ENCODE assay signal across 13 cellular contexts in the genomic region with DNA sequence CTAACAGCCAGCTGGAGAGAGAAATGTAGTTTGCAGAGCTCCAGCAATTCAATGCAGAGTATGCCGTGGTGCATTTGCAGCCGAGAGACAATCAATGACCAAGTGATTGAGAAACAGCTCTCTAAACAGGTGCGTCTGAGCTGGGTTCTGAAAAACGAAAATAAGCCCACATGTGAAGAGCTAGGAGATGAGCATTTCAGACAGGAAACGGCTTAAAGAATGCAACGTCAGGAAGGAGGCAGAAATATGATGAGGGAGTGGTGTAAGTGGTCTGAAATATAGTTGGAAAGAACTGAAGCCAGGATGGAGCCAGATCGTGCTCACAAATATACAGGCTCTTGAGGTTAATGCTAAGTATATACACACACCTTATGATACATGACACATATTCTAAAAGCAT. TPM values are rescaled to one million over a fixed set of nuclear protein-coding genes. Genes with fewer than 3 reads are reported as not detected.
A peak's percentile ranks its signal among the peaks of the same experiment; 100 is the strongest.
DNase-seq lines count a peak whose midpoint lies in the region; ATAC-seq, FAIRE-seq and TF ChIP-seq lines count a peak whose summit lies in the region.
"Had no signal": no experiment of that assay in that cellular context is flagged by ENCODE, and none has a peak within 500 bp of the region (broad histone marks: within the 10 kb centered on the region; RNA-seq: fewer than 3 reads in every experiment).

No MANE protein-coding gene starts in this region.

- TF ChIP-seq CTCF in DND-41 (IDR thresholded peaks at IDR 0.05; ENCODE audit: borderline replicate concordance, extremely low read depth, low read length, poor library complexity, severe bottlenecking) (no peak), RWPE2 (IDR thresholded peaks at IDR 0.05; ENCODE audit: poor library complexity, severe bottlenecking) (no peak), HepG2 (CRISPR knock-in tag; IDR thresholded peaks at IDR 0.05) (no peak), omental fat pad (IDR thresholded peaks at IDR 0.05) (no peak), thyroid gland (IDR thresholded peaks at IDR 0.05) (no peak), CD14-positive monocyte (IDR thresholded peaks at IDR 0.05) (no peak)

- H3K9me3 Mint-ChIP-seq in CD14-positive monocyte = peaks cover 0 to 2% (median 0%) of the 10 kb centered on the region in 7 donors

- peaks cover 2 to 7% (median 2%) of the 10 kb centered on the region in 3 donors for H3K27me3 Mint-ChIP-seq in CD14-positive monocyte (ENCODE audit: low read depth in 3 of 3)

- no peaks in the 10 kb centered on the region for H3K36me3 ChIP-seq in DND-41 (ENCODE audit: insufficient read depth, low read length)
- H3K36me3 ChIP-seq in RWPE2 (ENCODE audit: low read depth) = no peaks in the 10 kb centered on the region
- no peaks in the 10 kb centered on the region for H3K36me3 ChIP-seq in HepG2 (replicated peaks in 1 of 2; ENCODE audit: control insufficient read depth in 1 of 2, insufficient read depth in 2 of 2, low read length in 2 of 2)
- no peaks in the 10 kb centered on the region for H3K36me3 ChIP-seq in thyroid gland
- H3K36me3 ChIP-seq: stomach had no signal

- DNase-seq in DND-41 = peak; percentile 67
- DNase-seq in RWPE2 (ENCODE audit: low spot score) = no peak
- no peak for DNase-seq in HepG2 (ENCODE audit: low spot score)
- DNase-seq in omental fat pad (ENCODE audit: low spot score) = no peak
- DNase-seq in thyroid gland = no peak
- no peak for DNase-seq in CD14-positive monocyte (ENCODE audit: low spot score)
- DNase-seq: Kasumi-1; NCI-H2171; psoas muscle; stimulated activated CD4-positive, alpha-beta T cell treated with anti-CD3 and anti-CD28 coated beads, Interleukin-4, amount 100 ng/mL, for 1 hour; stomach had no signal

- no TSS peak for BruUV-seq in HepG2 (replicated peaks; lab: Mats Ljungman, UMichigan)

- FAIRE-seq in HepG2 (lab: Jason Lieb, UNC) = no peak

- H3K27me3 ChIP-seq in DND-41 (ENCODE audit: insufficient read depth, low read length, poor library complexity) = no peaks in the 10 kb centered on the region
- no peaks in the 10 kb centered on the region for H3K27me3 ChIP-seq in RWPE2 (ENCODE audit: insufficient read depth, poor library complexity, severe bottlenecking)
- no peaks in the 10 kb centered on the region for H3K27me3 ChIP-seq in HepG2 (ENCODE audit: control insufficient read depth in 1 of 2, insufficient read depth in 2 of 2, low read length in 2 of 2)
- no peaks in the 10 kb centered on the region for H3K27me3 ChIP-seq in thyroid gland
- H3K27me3 ChIP-seq: stomach had no signal

- no peak overlapping the region for H3K27ac Mint-ChIP-seq in CD14-positive monocyte

- H2AFZ ChIP-seq in DND-41 (ENCODE audit: low read depth, low read length) (peak overlapping the region; percentile 71), HepG2 (ENCODE audit: low read length) (no peak overlapping the region)

- no peaks in the 10 kb centered on the region for H3K9me3 ChIP-seq in DND-41 (ENCODE audit: insufficient read depth, low read length, severe bottlenecking)
- H3K9me3 ChIP-seq in RWPE2 (ENCODE audit: severe bottlenecking) = no peaks in the 10 kb centered on the region
- no peaks in the 10 kb centered on the region for H3K9me3 ChIP-seq in HepG2 (ENCODE audit: low read length)
- H3K9me3 ChIP-seq in thyroid gland = no peaks in the 10 kb centered on the region
- H3K9me3 ChIP-seq: psoas muscle, stomach had no signal

- in situ Hi-C loops in HepG2 (cut with HindIII; ENCODE audit: extremely low pct_ligation_motif_present, low pct_unique_long_range_greater_than_20kb) = no loop called here

- CTCF ChIA-PET in HepG2 (lab: Yijun Ruan, JAX; ENCODE audit: low intra/inter-chr PET ratio, low total read pairs) = no interaction called here

- intact Hi-C loops in HepG2 (cut with micrococcal nuclease; ENCODE audit: unreplicated experiment) (loop anchor here (2.0 kb wide), 1 partner anchor 508 kb away; no protein-coding TSS in a partner anchor), thyroid gland (cut with DNase I) (no loop called here), CD14-positive monocyte (cut with micrococcal nuclease) (no loop called here)

- H3K4me3 ChIP-seq in DND-41 (ENCODE audit: low read depth in 1 of 2, low read length in 2 of 2) = peak overlapping the region in 1 of 2 experiments; percentile 43; a peak in 2 of 4 replicates
- no peak overlapping the region for H3K4me3 ChIP-seq in RWPE2 (ENCODE audit: severe bottlenecking)
- H3K4me3 ChIP-seq in HepG2 (replicated peaks in 1 of 3; ENCODE audit: insufficient read depth in 1 of 3, low read depth in 2 of 3, low read length in 3 of 3) = peak overlapping the region in 2 of 3 experiments; percentile 11 to 14; a peak in 1 of 6 replicates
- H3K4me3 ChIP-seq in thyroid gland (replicated peaks in 1 of 3) = no peak overlapping the region
- H3K4me3 ChIP-seq: psoas muscle, stomach had no signal

- TF ChIP-seq RAD21 in HepG2 (CRISPR knock-in tag; IDR thresholded peaks at IDR 0.05) = no peak

- no peak overlapping the region for H3K4me3 Mint-ChIP-seq in CD14-positive monocyte

- H3K79me2 ChIP-seq in DND-41 (ENCODE audit: insufficient read depth, low read length) (no peaks in the 10 kb centered on the region), HepG2 (ENCODE audit: insufficient read depth, low read length) (no peaks in the 10 kb centered on the region)

- no peaks in the 10 kb centered on the region for H4K20me1 ChIP-seq in DND-41 (ENCODE audit: insufficient read depth, low read length)
- H4K20me1 ChIP-seq in HepG2 (ENCODE audit: insufficient read depth, low read length) = no peaks in the 10 kb centered on the region

- H3K4me1 ChIP-seq in DND-41 (ENCODE audit: insufficient read depth, low read length) (peaks cover 25% of the 10 kb centered on the region), RWPE2 (ENCODE audit: insufficient read depth, poor library complexity, severe bottlenecking) (peaks cover 28% of the 10 kb centered on the region), HepG2 (ENCODE audit: insufficient read depth, low read length) (peaks cover 22% of the 10 kb centered on the region), thyroid gland (no peaks in the 10 kb centered on the region)
- H3K4me1 ChIP-seq: psoas muscle had no signal

- TF ChIP-seq POLR2A in HepG2 (IDR thresholded peaks at IDR 0.05; ENCODE audit: insufficient read depth in 1 of 2, low read depth in 2 of 2, low read length in 2 of 2) (no peak), thyroid gland (IDR thresholded peaks at IDR 0.05) (no peak)

- peaks cover 6% of the 10 kb centered on the region for H3K4me1 Mint-ChIP-seq in CD14-positive monocyte

- 3% methylated on average over 7 of the region's 7 CpGs for WGBS in HepG2 (ENCODE audit: low lambda C conversion rate)
- 74 to 80% methylated on average over 7 of the region's 7 CpGs for WGBS in thyroid gland, 2 donors

- POLR2A ChIA-PET in HepG2 (lab: Yijun Ruan, JAX) = interaction anchor here (1.4 kb wide), 1 partner anchor 75 kb away, joined by 3 read pairs; no protein-coding TSS in a partner anchor

- no peaks in the 10 kb centered on the region for H3K36me3 Mint-ChIP-seq in CD14-positive monocyte

- H3K4me2 ChIP-seq in DND-41 (ENCODE audit: insufficient read depth, low read length) = peak overlapping the region; percentile 61
- peak overlapping the region; percentile 67 for H3K4me2 ChIP-seq in HepG2 (ENCODE audit: low read depth, low read length)

- TF ChIP-seq EP300 in HepG2 (IDR thresholded peaks at IDR 0.05; ENCODE audit: low read depth in 2 of 2, low read length in 2 of 2) = no peak
- TF ChIP-seq EP300 in HepG2 (CRISPR knock-in tag; IDR thresholded peaks at IDR 0.05; ENCODE audit: borderline replicate concordance) = no peak

- H3K27ac ChIP-seq in DND-41 (ENCODE audit: low read length) = peak overlapping the region; percentile 76
- H3K27ac ChIP-seq in RWPE2 (ENCODE audit: poor library complexity, severe bottlenecking) = peak overlapping the region; percentile 39
- H3K27ac ChIP-seq in HepG2 (ENCODE audit: extremely low read length, insufficient read depth, low read length) = no peak overlapping the region
- no peak overlapping the region for H3K27ac ChIP-seq in thyroid gland
- H3K27ac ChIP-seq: psoas muscle, stomach had no signal

- peak overlapping the region; percentile 44 for H3K9ac ChIP-seq in DND-41 (ENCODE audit: low read depth, low read length)
- H3K9ac ChIP-seq in HepG2 (ENCODE audit: insufficient read depth, low read depth, low read length) = peak overlapping the region; percentile 21; the same call in 1 of the 2 replicates

- ATAC-seq in DND-41 (ENCODE audit: insufficient read depth, low read depth) (peak; percentile 93), GM19395 (IDR thresholded peaks at IDR 0.05; ENCODE audit: unreplicated experiment) (peak; percentile 77), RWPE2 (ENCODE audit: low read depth) (peak; percentile 17), HepG2 (peak; percentile 63), omental fat pad (ENCODE audit: low FRiP score) (no peak)

RNA-seq across cellular contexts. Expression of gene GARIN2, which starts 2.5 kb away (rescaled TPM):
- total RNA-seq in HepG2 (2016; rRNA removed; fragmentation: Illumina TruSeq; extraction: Trizol) = 0.18 TPM in 1 of 2 replicates, not detected in the other
- total RNA-seq in HepG2 (2016; cell fraction: cytosol; rRNA removed; fragmentation: Illumina TruSeq; extraction: Trizol; ENCODE audit: low read depth) = not detected in 2 replicates
- total RNA-seq in HepG2 (2016; cell fraction: insoluble cytoplasmic fraction; rRNA removed; fragmentation: Illumina TruSeq; extraction: Trizol) = not detected in 2 replicates
- total RNA-seq in HepG2 (2016; cell fraction: membrane; rRNA removed; fragmentation: Illumina TruSeq; extraction: Trizol) = 0.46 TPM in 1 of 2 replicates, not detected in the other
- 0.22 and 0.38 TPM in 2 replicates for total RNA-seq in HepG2 (2016; cell fraction: nucleus; rRNA removed; fragmentation: Illumina TruSeq; extraction: Trizol)
- polyA plus RNA-seq in HepG2 (2011; rRNA removed) = not detected in 2 replicates
- not detected in 2 replicates for polyA plus RNA-seq in HepG2 (2011; cell fraction: cytosol; rRNA removed)
- 0.10 TPM in 1 of 2 replicates, not detected in the other for polyA plus RNA-seq in HepG2 (2011; cell fraction: nucleus; rRNA removed)
- 0.09 TPM in 1 of 2 replicates, not detected in the other for polyA plus RNA-seq in HepG2 (2012)
- not detected in 2 replicates for polyA plus RNA-seq in HepG2 (2016; cell fraction: cytosol; fragmentation: Illumina TruSeq; extraction: Trizol; ENCODE audit: low read depth)
- polyA plus RNA-seq in HepG2 (2016; cell fraction: insoluble cytoplasmic fraction; fragmentation: Illumina TruSeq; extraction: Trizol; ENCODE audit: low read depth) = not detected in 2 replicates
- not detected in 2 replicates for polyA plus RNA-seq in HepG2 (2016; cell fraction: membrane; fragmentation: Illumina TruSeq; extraction: Trizol; ENCODE audit: low read depth)
- 0.83 TPM in 1 of 2 replicates, not detected in the other for polyA plus RNA-seq in HepG2 (2016; cell fraction: nucleus; fragmentation: Illumina TruSeq; extraction: Trizol; ENCODE audit: insufficient read depth, low read depth)
- polyA minus RNA-seq in HepG2 (2011; rRNA and poly(A)+ RNA removed; ENCODE audit: low replicate concordance) = 0.21 TPM in 1 of 2 replicates, not detected in the other
- polyA minus RNA-seq in HepG2 (2011; cell fraction: cytosol; rRNA and poly(A)+ RNA removed) = not detected in 2 replicates
- polyA minus RNA-seq in HepG2 (2011; cell fraction: nucleus; rRNA and poly(A)+ RNA removed) = not detected in 2 replicates
- total RNA-seq in omental fat pad = under 1 TPM in 1 of 4 donors, not detected in 3; 0.31 TPM
- not detected for total RNA-seq in thyroid gland
- polyA plus RNA-seq in CD14-positive monocyte = not detected
- total RNA-seq: epithelial cell of proximal tubule, psoas muscle, stomach had no signal
- polyA plus RNA-seq: psoas muscle, stomach had no signal

RNA-seq across cellular contexts. Expression of gene PALS1, which starts 54.4 kb away (rescaled TPM):
- total RNA-seq in HepG2 (2016; rRNA removed; fragmentation: Illumina TruSeq; extraction: Trizol) (20.0 and 30.6 TPM in 2 replicates), omental fat pad (10 to 100 TPM; 14.9 to 18.2 (median 15.3) TPM), thyroid gland (10 to 100 TPM; 62.6 to 88.4 (median 77.5) TPM)
- 8.6 and 10.3 TPM in 2 replicates for total RNA-seq in HepG2 (2016; cell fraction: cytosol; rRNA removed; fragmentation: Illumina TruSeq; extraction: Trizol; ENCODE audit: low read depth)
- total RNA-seq in HepG2 (2016; cell fraction: insoluble cytoplasmic fraction; rRNA removed; fragmentation: Illumina TruSeq; extraction: Trizol) = 18.9 and 31.3 TPM in 2 replicates
- total RNA-seq in HepG2 (2016; cell fraction: membrane; rRNA removed; fragmentation: Illumina TruSeq; extraction: Trizol) = 11.8 and 14.3 TPM in 2 replicates
- total RNA-seq in HepG2 (2016; cell fraction: nucleus; rRNA removed; fragmentation: Illumina TruSeq; extraction: Trizol) = 25.6 and 26.2 TPM in 2 replicates
- polyA plus RNA-seq in HepG2 (2011; rRNA removed) (8.0 and 8.8 TPM in 2 replicates), CD14-positive monocyte (1 to 10 TPM in 1 of 2 donors, under 1 TPM in 1; 0.95 to 2.0 TPM)
- 3.9 and 6.4 TPM in 2 replicates for polyA plus RNA-seq in HepG2 (2011; cell fraction: cytosol; rRNA removed)
- 3.4 and 5.1 TPM in 2 replicates for polyA plus RNA-seq in HepG2 (2011; cell fraction: nucleus; rRNA removed)
- polyA plus RNA-seq in HepG2 (2012) = 11.2 and 13.5 TPM in 2 replicates
- 0.75 and 0.94 TPM in 2 replicates for polyA plus RNA-seq in HepG2 (2016; cell fraction: cytosol; fragmentation: Illumina TruSeq; extraction: Trizol; ENCODE audit: low read depth)
- 21.5 and 22.2 TPM in 2 replicates for polyA plus RNA-seq in HepG2 (2016; cell fraction: insoluble cytoplasmic fraction; fragmentation: Illumina TruSeq; extraction: Trizol; ENCODE audit: low read depth)
- polyA plus RNA-seq in HepG2 (2016; cell fraction: membrane; fragmentation: Illumina TruSeq; extraction: Trizol; ENCODE audit: low read depth) = 4.3 and 4.5 TPM in 2 replicates
- polyA plus RNA-seq in HepG2 (2016; cell fraction: nucleus; fragmentation: Illumina TruSeq; extraction: Trizol; ENCODE audit: insufficient read depth, low read depth) = 13.0 and 14.8 TPM in 2 replicates
- 7.2 and 12.2 TPM in 2 replicates for polyA minus RNA-seq in HepG2 (2011; rRNA and poly(A)+ RNA removed; ENCODE audit: low replicate concordance)
- 11.5 and 11.8 TPM in 2 replicates for polyA minus RNA-seq in HepG2 (2011; cell fraction: cytosol; rRNA and poly(A)+ RNA removed)
- 27.3 and 29.0 TPM in 2 replicates for polyA minus RNA-seq in HepG2 (2011; cell fraction: nucleus; rRNA and poly(A)+ RNA removed)

Comparison
In these comparisons a context has a peak if more than half of its experiments do, and no peak if none do; other contexts are left out.
1. H3K27ac ChIP-seq: peak in DND-41 (single experiment) and RWPE2 (single experiment); none in HepG2 (single experiment) and thyroid gland (0 of 3).
2. H3K4me3 ChIP-seq: peak in HepG2 (2 of 3); none in RWPE2 (single experiment) and thyroid gland (0 of 3).